ENCODE assay signal across 27 cellular contexts in the genomic region with DNA sequence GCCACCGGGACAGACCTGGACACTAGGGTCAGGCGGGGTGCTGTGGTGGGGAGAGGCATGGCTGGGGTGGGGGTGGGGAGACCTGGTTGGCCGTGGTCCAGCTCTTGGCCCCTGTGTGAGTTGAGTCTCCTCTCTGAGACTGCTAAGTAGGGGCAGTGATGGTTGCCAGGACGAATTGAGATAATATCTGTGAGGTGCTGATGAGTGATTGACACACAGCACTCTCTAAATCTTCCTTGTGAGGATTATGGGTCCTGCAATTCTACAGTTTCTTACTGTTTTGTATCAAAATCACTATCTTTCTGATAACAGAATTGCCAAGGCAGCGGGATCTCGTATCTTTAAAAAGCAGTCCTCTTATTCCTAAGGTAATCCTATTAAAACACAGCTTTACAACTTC. TPM values are rescaled to one million over a fixed set of nuclear protein-coding genes. Genes with fewer than 3 reads are reported as not detected.
DNase-seq lines count a peak whose midpoint lies in the region; ATAC-seq and TF ChIP-seq lines count a peak whose summit lies in the region.
"Had no signal": no experiment of that assay in that cellular context is flagged by ENCODE, and none has a peak within 500 bp of the region (broad histone marks: within the 10 kb centered on the region; RNA-seq: fewer than 3 reads in every experiment).

No MANE protein-coding gene starts in this region.

- peaks cover 40% of the 10 kb centered on the region for H3K4me1 ChIP-seq in CD8-positive, alpha-beta memory T cell (ENCODE audit: insufficient read depth, low read length)
- H3K4me1 ChIP-seq in neutrophil (ENCODE audit: control insufficient read depth in 1 of 2, insufficient read depth in 1 of 2, low read depth in 1 of 2, low read length in 1 of 2): peaks cover 44 to 46% of the 10 kb centered on the region in 2 experiments

- no peak for ATAC-seq in activated T-cell treated with anti-CD3 and anti-CD28 coated beads, Interleukin-2, amount 50 U/mL, for 4 hours
- ATAC-seq in activated T-helper 17 cell treated with anti-CD3 and anti-CD28 coated beads, Interleukin-2, amount 50 U/mL, for 72 hours (replicated peaks): no peak
- ATAC-seq in HG02623 (IDR thresholded peaks at IDR 0.05; ENCODE audit: unreplicated experiment): no peak
- ATAC-seq: Right ventricle myocardium inferior, SK-N-SH treated with all-trans-retinoic acid at 6 μM for 48 hours had no signal

- H3K4me3 Mint-ChIP-seq in activated T-cell treated with anti-CD3 and anti-CD28 coated beads, Interleukin-2, amount 50 U/mL, for 24 hours: no peak overlapping the region
- no peak overlapping the region for H3K4me3 Mint-ChIP-seq in activated T-cell treated with anti-CD3 and anti-CD28 coated beads, Interleukin-2, amount 50 U/mL, for 4 hours
- peak overlapping the region in 1 of 7 donors; percentile 61 for H3K4me3 Mint-ChIP-seq in CD8-positive, alpha-beta memory T cell
- H3K4me3 Mint-ChIP-seq in activated T-helper 17 cell treated with anti-CD3 and anti-CD28 coated beads, Interleukin-2, amount 50 U/mL, for 72 hours: no peak overlapping the region
- H3K4me3 Mint-ChIP-seq in glutamatergic neuron (ENCODE audit: unreplicated experiment): no peak overlapping the region
- H3K4me3 Mint-ChIP-seq: CD14-positive monocyte had no signal

- peaks cover 36% of the 10 kb centered on the region for H3K36me3 ChIP-seq in CD8-positive, alpha-beta memory T cell (ENCODE audit: insufficient read depth, low read length)
- peaks cover 58% of the 10 kb centered on the region for H3K36me3 ChIP-seq in neutrophil

- no peak for DNase-seq in activated T-cell treated with anti-CD3 and anti-CD28 coated beads, Interleukin-2, amount 50 U/mL, for 24 hours
- DNase-seq in activated T-cell treated with anti-CD3 and anti-CD28 coated beads, Interleukin-2, amount 50 U/mL, for 4 hours: no peak
- DNase-seq in CD8-positive, alpha-beta memory T cell: no peak
- DNase-seq in HPDE6-E6E7 (ENCODE audit: extremely low spot score) (no peak), glutamatergic neuron (no peak)
- DNase-seq: 8988T, ACHN, BE2C, COR-L47, DMS53, GOT3, HCEC 1CT, MV-4-11, NCI-H1105, NCI-H1436 treated with DMSO at 0.1 percent for 48 hours, NCI-H187 treated with DMSO at 0.1 percent for 48 hours, NCI-H446, NCI-H524 treated with DMSO at 0.1 percent for 48 hours, NCI-H774, SJCRH30 had no signal

- TF ChIP-seq CTCF in neutrophil (IDR thresholded peaks at IDR 0.05) (no peak), glutamatergic neuron (IDR thresholded peaks at IDR 0.05; ENCODE audit: partially characterized antibody, unreplicated experiment) (no peak)

- H3K36me3 Mint-ChIP-seq in activated T-cell treated with anti-CD3 and anti-CD28 coated beads, Interleukin-2, amount 50 U/mL, for 24 hours (ENCODE audit: low read depth): peaks cover 66% of the 10 kb centered on the region
- H3K36me3 Mint-ChIP-seq in activated T-cell treated with anti-CD3 and anti-CD28 coated beads, Interleukin-2, amount 50 U/mL, for 4 hours (ENCODE audit: insufficient read depth): peaks cover 27% of the 10 kb centered on the region
- H3K36me3 Mint-ChIP-seq in CD8-positive, alpha-beta memory T cell: peaks cover 6 to 70% (median 14%) of the 10 kb centered on the region in 3 donors
- H3K36me3 Mint-ChIP-seq in activated T-helper 17 cell treated with anti-CD3 and anti-CD28 coated beads, Interleukin-2, amount 50 U/mL, for 72 hours (ENCODE audit: low read depth): peaks cover 67% of the 10 kb centered on the region
- peaks cover 3% of the 10 kb centered on the region for H3K36me3 Mint-ChIP-seq in glutamatergic neuron (ENCODE audit: unreplicated experiment)

- no peak overlapping the region for H3K4me3 ChIP-seq in CD8-positive, alpha-beta memory T cell (ENCODE audit: low read length)
- no peak overlapping the region for H3K4me3 ChIP-seq in neutrophil (ENCODE audit: low read depth in 1 of 2, low read length in 1 of 2)
- H3K4me3 ChIP-seq: SJCRH30 had no signal

- CTCF ChIA-PET in CD8-positive, alpha-beta memory T cell (lab: Charles Lee): interaction anchor here (1.4 to 2.0 kb wide), 2 partner anchors 9 to 11 kb away, joined by 5 read pairs; no protein-coding TSS in a partner anchor

- H3K9me3 ChIP-seq in CD8-positive, alpha-beta memory T cell (ENCODE audit: low read length): no peaks in the 10 kb centered on the region
- no peaks in the 10 kb centered on the region for H3K9me3 ChIP-seq in neutrophil
- H3K9me3 ChIP-seq: BE2C, SJCRH30 had no signal

- H3K27me3 Mint-ChIP-seq in activated T-cell treated with anti-CD3 and anti-CD28 coated beads, Interleukin-2, amount 50 U/mL, for 24 hours: no peaks in the 10 kb centered on the region
- no peaks in the 10 kb centered on the region for H3K27me3 Mint-ChIP-seq in activated T-cell treated with anti-CD3 and anti-CD28 coated beads, Interleukin-2, amount 50 U/mL, for 4 hours (ENCODE audit: low read depth)
- H3K27me3 Mint-ChIP-seq in CD8-positive, alpha-beta memory T cell: no peaks in the 10 kb centered on the region
- H3K27me3 Mint-ChIP-seq in activated T-helper 17 cell treated with anti-CD3 and anti-CD28 coated beads, Interleukin-2, amount 50 U/mL, for 72 hours: no peaks in the 10 kb centered on the region
- peaks cover 10% of the 10 kb centered on the region for H3K27me3 Mint-ChIP-seq in glutamatergic neuron (ENCODE audit: unreplicated experiment)
- H3K27me3 Mint-ChIP-seq: IgD-negative memory B cell had no signal

- peaks cover 65% of the 10 kb centered on the region for H3K4me1 Mint-ChIP-seq in activated T-cell treated with anti-CD3 and anti-CD28 coated beads, Interleukin-2, amount 50 U/mL, for 24 hours (ENCODE audit: low read depth)
- peaks cover 58% of the 10 kb centered on the region for H3K4me1 Mint-ChIP-seq in activated T-cell treated with anti-CD3 and anti-CD28 coated beads, Interleukin-2, amount 50 U/mL, for 4 hours (ENCODE audit: low read depth)
- H3K4me1 Mint-ChIP-seq in CD8-positive, alpha-beta memory T cell: peaks cover 52 to 70% (median 58%) of the 10 kb centered on the region in 3 donors
- peaks cover 29% of the 10 kb centered on the region for H3K4me1 Mint-ChIP-seq in activated T-helper 17 cell treated with anti-CD3 and anti-CD28 coated beads, Interleukin-2, amount 50 U/mL, for 72 hours
- H3K4me1 Mint-ChIP-seq in glutamatergic neuron (ENCODE audit: low read depth, unreplicated experiment): peaks cover 9% of the 10 kb centered on the region

- no peaks in the 10 kb centered on the region for H3K27me3 ChIP-seq in CD8-positive, alpha-beta memory T cell (ENCODE audit: insufficient read depth, low read length, poor library complexity, severe bottlenecking)
- no peaks in the 10 kb centered on the region for H3K27me3 ChIP-seq in neutrophil
- H3K27me3 ChIP-seq: BE2C, SJCRH30 had no signal

- H3K27ac ChIP-seq in CD8-positive, alpha-beta memory T cell (ENCODE audit: low read depth, low read length): no peak overlapping the region
- H3K27ac ChIP-seq in neutrophil: peak overlapping the region; percentile 36
- H3K27ac ChIP-seq: SJCRH30 had no signal

- POLR2A ChIA-PET in CD8-positive, alpha-beta memory T cell (lab: Charles Lee): no interaction called here

- peak overlapping the region; percentile 59 for H3K27ac Mint-ChIP-seq in activated T-cell treated with anti-CD3 and anti-CD28 coated beads, Interleukin-2, amount 50 U/mL, for 24 hours
- H3K27ac Mint-ChIP-seq in CD8-positive, alpha-beta memory T cell: peak overlapping the region in 6 of 8 donors; percentile 43 to 97 (median 58)
- peak overlapping the region; percentile 48 for H3K27ac Mint-ChIP-seq in activated T-helper 17 cell treated with anti-CD3 and anti-CD28 coated beads, Interleukin-2, amount 50 U/mL, for 72 hours
- H3K27ac Mint-ChIP-seq in glutamatergic neuron (ENCODE audit: unreplicated experiment): no peak overlapping the region

- no peaks in the 10 kb centered on the region for H3K9me3 Mint-ChIP-seq in activated T-cell treated with anti-CD3 and anti-CD28 coated beads, Interleukin-2, amount 50 U/mL, for 24 hours
- no peaks in the 10 kb centered on the region for H3K9me3 Mint-ChIP-seq in activated T-cell treated with anti-CD3 and anti-CD28 coated beads, Interleukin-2, amount 50 U/mL, for 4 hours
- no peaks in the 10 kb centered on the region for H3K9me3 Mint-ChIP-seq in CD8-positive, alpha-beta memory T cell
- H3K9me3 Mint-ChIP-seq in activated T-helper 17 cell treated with anti-CD3 and anti-CD28 coated beads, Interleukin-2, amount 50 U/mL, for 72 hours: no peaks in the 10 kb centered on the region
- H3K9me3 Mint-ChIP-seq in glutamatergic neuron (ENCODE audit: unreplicated experiment): peaks cover 8% of the 10 kb centered on the region
- H3K9me3 Mint-ChIP-seq: IgD-negative memory B cell had no signal

RNA-seq across cellular contexts. Expression of a gene that starts 3.9 kb away (rescaled TPM):
- 10 to 100 TPM; 34.7 to 41.7 (median 38.6) TPM for total RNA-seq in activated T-cell treated with anti-CD3 and anti-CD28 coated beads, Interleukin-2, amount 50 U/mL, for 4 hours
- total RNA-seq in CD8-positive, alpha-beta memory T cell: 10 to 100 TPM; 38.5 to 39.4 TPM
- 22.9 TPM for polyA plus RNA-seq in CD8-positive, alpha-beta memory T cell
- 10 to 100 TPM; 25.5 to 37.1 TPM for total RNA-seq in activated T-helper 17 cell treated with anti-CD3 and anti-CD28 coated beads, Interleukin-2, amount 50 U/mL, for 72 hours
- total RNA-seq in glutamatergic neuron (ENCODE audit: unreplicated experiment): 23.1 TPM
